In the genomic region with DNA sequence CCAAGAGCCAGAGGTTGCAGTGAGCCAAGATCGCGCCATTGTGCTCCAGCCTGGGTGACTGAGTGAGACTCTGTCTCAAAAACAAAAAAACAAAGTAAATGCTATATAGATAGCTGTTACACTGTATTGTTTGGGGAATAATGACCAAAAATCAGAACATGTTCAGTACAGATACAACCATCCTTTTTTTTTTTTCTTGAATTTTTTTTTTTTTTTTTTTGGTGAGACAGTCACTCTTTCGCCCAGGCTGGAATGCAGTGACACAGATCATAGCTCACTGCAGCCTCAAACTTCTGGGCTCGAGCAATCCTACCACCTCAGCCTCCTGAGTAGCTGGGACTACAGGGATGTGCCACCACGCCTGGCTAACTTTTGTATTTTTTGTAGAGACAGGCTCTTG, we compare ENCODE assay signal across 8 cellular contexts.
"Had no signal": no experiment of that assay in that cellular context is flagged by ENCODE, and none has a peak within 500 bp of the region (broad histone marks: within the 10 kb centered on the region; RNA-seq: fewer than 3 reads in every experiment).

No MANE protein-coding gene starts in this region.

- H3K9me3 ChIP-seq: HAP-1 had no signal

- H3K4me2 ChIP-seq: KMS-11 had no signal

- H3K4me1 ChIP-seq: HAP-1 had no signal

- H3K4me3 ChIP-seq: GM23248, HAP-1 had no signal

- H3K27ac ChIP-seq: GM23248, HL-60, KMS-11 had no signal

- ATAC-seq: HCT116, HepG2 had no signal

- DNase-seq: GM23248, GOT3, KBM-7 had no signal

- H3K36me3 ChIP-seq: HAP-1 had no signal

- H3K9ac ChIP-seq: GM23248, KMS-11 had no signal

- H2AFZ ChIP-seq: GM23248 had no signal
